Comparison of ENCODE assay signal across 8 cellular contexts in the genomic region with DNA sequence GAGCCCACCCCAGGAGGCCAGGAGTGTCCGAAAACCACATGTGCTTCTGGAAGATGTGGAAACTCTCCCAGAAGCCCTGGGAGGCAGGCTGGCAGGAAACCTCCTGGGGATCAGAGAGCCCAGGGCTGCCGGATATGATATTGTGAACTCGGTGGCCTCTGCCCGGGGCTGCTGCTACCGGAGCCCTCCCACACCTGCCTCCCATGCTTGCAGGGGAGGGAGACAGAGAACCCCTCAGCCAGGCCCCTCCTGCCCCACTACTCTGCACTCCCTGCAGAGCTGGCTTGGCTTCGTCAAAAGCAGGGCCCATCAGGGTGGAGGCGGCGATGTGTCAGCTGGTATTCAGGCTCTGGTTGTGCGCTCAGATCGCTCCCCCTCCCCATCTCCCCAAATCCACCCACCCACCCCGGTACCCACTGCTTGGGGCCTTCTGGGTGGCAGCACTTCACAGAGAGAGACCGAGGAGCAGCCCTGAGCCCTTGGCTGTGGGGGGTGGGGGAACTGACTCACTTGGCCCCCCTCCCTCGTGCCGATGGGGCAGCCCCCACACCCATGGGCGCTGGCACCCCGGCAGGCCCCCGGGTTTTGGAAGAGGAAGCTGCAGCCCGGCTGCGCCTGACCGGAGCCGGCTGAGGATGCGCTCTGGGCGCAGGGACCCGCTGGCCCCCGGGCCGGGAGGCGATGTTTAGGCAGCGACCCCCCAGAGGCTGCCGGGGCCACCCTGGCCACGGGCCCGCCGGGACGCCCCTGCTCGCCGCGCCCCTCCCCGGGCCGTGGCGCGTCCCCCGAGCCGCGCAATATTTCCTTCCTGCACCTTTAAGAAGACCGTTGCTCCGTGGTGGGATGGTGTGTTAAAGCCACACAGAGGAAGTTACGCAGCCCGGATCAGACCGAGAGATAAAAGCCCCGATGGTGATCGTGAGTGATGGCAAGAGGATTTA. TPM values are rescaled to one million over a fixed set of nuclear protein-coding genes. Genes with fewer than 3 reads are reported as not detected.
A peak's percentile ranks its signal among the peaks of the same experiment; 100 is the strongest.
DNase-seq lines count a peak whose midpoint lies in the region; ATAC-seq and TF ChIP-seq lines count a peak whose summit lies in the region.

No MANE protein-coding gene starts in this region.

- no peaks in the 10 kb centered on the region for H3K36me3 ChIP-seq in gastrocnemius medialis

- peaks cover 16% of the 10 kb centered on the region for H3K4me1 Mint-ChIP-seq in activated T-helper 2 cell treated with anti-CD3 and anti-CD28 coated beads, Interferon-gamma antibody, Interleukin-2, Interleukin-4, amounts not matched to agents 10 μg/mL and 5 μg/mL and 100 μg/mL, durations not matched to agents 14 hours and 24 hours and 36 hours (ENCODE audit: low read depth)
- peaks cover 33% of the 10 kb centered on the region for H3K4me1 Mint-ChIP-seq in glutamatergic neuron (ENCODE audit: low read depth, unreplicated experiment)

- peak overlapping the region; percentile 13 to 61 (median 26) for H3K4me3 ChIP-seq in gastrocnemius medialis

- in situ Hi-C loops in gastrocnemius medialis (cut with MboI; ENCODE audit: low sequenced_read_pairs in 4 of 4): no loop called here

- ATAC-seq in gastrocnemius medialis: no peak
- no peak for ATAC-seq in omental fat pad (ENCODE audit: low FRiP score)

- no peak for TF ChIP-seq POLR2A in gastrocnemius medialis (IDR thresholded peaks at IDR 0.05)

- peaks cover 6% of the 10 kb centered on the region for H3K36me3 Mint-ChIP-seq in activated T-helper 2 cell treated with anti-CD3 and anti-CD28 coated beads, Interferon-gamma antibody, Interleukin-2, Interleukin-4, amounts not matched to agents 10 μg/mL and 5 μg/mL and 100 μg/mL, durations not matched to agents 14 hours and 24 hours and 36 hours (ENCODE audit: low read depth)
- H3K36me3 Mint-ChIP-seq in glutamatergic neuron (ENCODE audit: unreplicated experiment): peaks cover 4% of the 10 kb centered on the region

- TF ChIP-seq CTCF in glutamatergic neuron (IDR thresholded peaks at IDR 0.05; ENCODE audit: partially characterized antibody, unreplicated experiment): no peak
- TF ChIP-seq CTCF in gastrocnemius medialis (IDR thresholded peaks at IDR 0.05 in 4 of 5, conservative IDR thresholded peaks at IDR 0.05 in 1 of 5): no peak
- TF ChIP-seq CTCF in omental fat pad (IDR thresholded peaks at IDR 0.05): no peak

- DNase-seq in NCI-H1436 (lab: John Stamatoyannopoulos, UW) (peak; percentile 29), NCI-H1436 treated with DMSO at 0.1 percent for 48 hours (lab: John Stamatoyannopoulos, UW) (no peak), RPMI8226 (peak; percentile 63), glutamatergic neuron (peak; percentile 50), gastrocnemius medialis (no peak), NCI-H1694 (lab: John Stamatoyannopoulos, UW) (no peak), omental fat pad (ENCODE audit: low spot score) (no peak)
- DNase-seq in activated T-helper 2 cell treated with anti-CD3 and anti-CD28 coated beads, Interferon-gamma antibody, Interleukin-2, Interleukin-4, amounts not matched to agents 10 μg/mL and 5 μg/mL and 100 μg/mL, durations not matched to agents 14 hours and 24 hours and 36 hours (ENCODE audit: low spot score): peak; percentile 60

- peak overlapping the region; percentile 93 for H3K4me3 Mint-ChIP-seq in activated T-helper 2 cell treated with anti-CD3 and anti-CD28 coated beads, Interferon-gamma antibody, Interleukin-2, Interleukin-4, amounts not matched to agents 10 μg/mL and 5 μg/mL and 100 μg/mL, durations not matched to agents 14 hours and 24 hours and 36 hours (ENCODE audit: low read depth)
- H3K4me3 Mint-ChIP-seq in glutamatergic neuron (ENCODE audit: unreplicated experiment): peak overlapping the region; percentile 97

- H3K9me3 Mint-ChIP-seq in activated T-helper 2 cell treated with anti-CD3 and anti-CD28 coated beads, Interferon-gamma antibody, Interleukin-2, Interleukin-4, amounts not matched to agents 10 μg/mL and 5 μg/mL and 100 μg/mL, durations not matched to agents 14 hours and 24 hours and 36 hours: no peaks in the 10 kb centered on the region
- H3K9me3 Mint-ChIP-seq in glutamatergic neuron (ENCODE audit: unreplicated experiment): peaks cover 9% of the 10 kb centered on the region

- H3K27ac Mint-ChIP-seq in activated T-helper 2 cell treated with anti-CD3 and anti-CD28 coated beads, Interferon-gamma antibody, Interleukin-2, Interleukin-4, amounts not matched to agents 10 μg/mL and 5 μg/mL and 100 μg/mL, durations not matched to agents 14 hours and 24 hours and 36 hours: peak overlapping the region; percentile 87
- peak overlapping the region; percentile 89 for H3K27ac Mint-ChIP-seq in glutamatergic neuron (ENCODE audit: unreplicated experiment)

- peaks cover 27 to 29% of the 10 kb centered on the region in 2 donors for H3K4me1 ChIP-seq in gastrocnemius medialis

- H3K9me3 ChIP-seq in gastrocnemius medialis: no peaks in the 10 kb centered on the region

- intact Hi-C loops in activated T-helper 2 cell treated with anti-CD3 and anti-CD28 coated beads, Interferon-gamma antibody, Interleukin-2, Interleukin-4, amounts not matched to agents 10 μg/mL and 5 μg/mL and 100 μg/mL, durations not matched to agents 14 hours and 24 hours and 36 hours (cut with micrococcal nuclease): loop anchor here (1.0 to 10.0 kb wide), 4 partner anchors 14 to 396 kb away; a partner anchor contains a TSS
- intact Hi-C loops in gastrocnemius medialis (cut with DNase I; ENCODE audit: low total_unique reads): no loop called here

- H3K27me3 ChIP-seq in gastrocnemius medialis: peaks cover 50 to 59% (median 54%) of the 10 kb centered on the region in 3 donors

- H3K27me3 Mint-ChIP-seq in activated T-helper 2 cell treated with anti-CD3 and anti-CD28 coated beads, Interferon-gamma antibody, Interleukin-2, Interleukin-4, amounts not matched to agents 10 μg/mL and 5 μg/mL and 100 μg/mL, durations not matched to agents 14 hours and 24 hours and 36 hours (ENCODE audit: low read depth): peaks cover 51% of the 10 kb centered on the region
- peaks cover 9% of the 10 kb centered on the region for H3K27me3 Mint-ChIP-seq in glutamatergic neuron (ENCODE audit: unreplicated experiment)

- H3K27ac ChIP-seq in gastrocnemius medialis: no peak overlapping the region

RNA-seq across cellular contexts. Expression of a gene that starts 0.8 kb away (rescaled TPM):
- 3.8 and 5.2 TPM in 2 replicates for total RNA-seq in activated T-helper 2 cell treated with anti-CD3 and anti-CD28 coated beads, Interferon-gamma antibody, Interleukin-2, Interleukin-4, amounts not matched to agents 10 μg/mL and 5 μg/mL and 100 μg/mL, durations not matched to agents 14 hours and 24 hours and 36 hours
- total RNA-seq in glutamatergic neuron (ENCODE audit: unreplicated experiment) (43.7 TPM), gastrocnemius medialis (under 1 TPM; 0.15 to 0.61 (median 0.19) TPM), omental fat pad (1 to 10 TPM; 1.8 to 4.2 (median 2.9) TPM)

Comparison
In these comparisons a context has a peak if more than half of its experiments do, and no peak if none do; other contexts are left out.
1. DNase-seq: peak in NCI-H1436 (single experiment), RPMI8226 (single experiment), activated T-helper 2 cell treated with anti-CD3 and anti-CD28 coated beads, Interferon-gamma antibody, Interleukin-2, Interleukin-4, amounts not matched to agents 10 μg/mL and 5 μg/mL and 100 μg/mL, durations not matched to agents 14 hours and 24 hours and 36 hours (single experiment) and glutamatergic neuron (single experiment); none in NCI-H1436 treated with DMSO at 0.1 percent for 48 hours (single experiment), gastrocnemius medialis (0 of 2), NCI-H1694 (single experiment) and omental fat pad (single experiment).